ENCODE assay signal across 19 cellular contexts in the genomic region with DNA sequence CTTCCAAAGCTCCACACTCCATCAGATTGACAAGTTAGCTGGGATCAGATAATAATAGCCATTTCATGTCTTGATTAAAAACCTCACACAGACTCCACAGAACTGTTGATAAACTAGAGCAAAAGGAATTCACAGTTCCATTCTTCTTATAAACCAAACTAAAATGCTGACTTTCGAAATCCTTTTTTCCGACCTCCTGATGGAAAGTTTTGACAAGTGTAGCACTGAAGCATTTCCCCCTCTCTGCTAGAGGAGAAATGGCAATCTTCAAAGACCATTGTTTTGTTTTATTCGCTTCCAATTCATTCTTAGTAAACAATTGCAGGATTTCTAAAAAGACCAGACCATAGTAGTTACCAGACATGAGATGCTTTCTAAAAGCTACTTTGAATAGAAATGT. TPM values are rescaled to one million over a fixed set of nuclear protein-coding genes. Genes with fewer than 3 reads are reported as not detected.
A peak's percentile ranks its signal among the peaks of the same experiment; 100 is the strongest.
DNase-seq lines count a peak whose midpoint lies in the region; ATAC-seq and TF ChIP-seq lines count a peak whose summit lies in the region.
"Had no signal": no experiment of that assay in that cellular context is flagged by ENCODE, and none has a peak within 500 bp of the region (broad histone marks: within the 10 kb centered on the region; RNA-seq: fewer than 3 reads in every experiment).

No MANE protein-coding gene starts in this region.

- H2BK5ac ChIP-seq in trophoblast cell (ENCODE audit: low read depth, low read length, poor library complexity), result no peak overlapping the region

- H3K4me1 Mint-ChIP-seq in progenitor cell of endocrine pancreas (ENCODE audit: low read depth), result no peaks in the 10 kb centered on the region

- in situ Hi-C loops in brain microvascular endothelial cell (cut with HindIII; ENCODE audit: low pct_ligation_motif_present, low sequenced_read_pairs), result no loop called here

- no peak overlapping the region for H2BK12ac ChIP-seq in trophoblast cell (ENCODE audit: low read length)

- intact Hi-C loops in tibial artery (cut with DNase I; ENCODE audit: low total_unique reads), result no loop called here

- TF ChIP-seq CTCF in brain microvascular endothelial cell (IDR thresholded peaks at IDR 0.05; ENCODE audit: low read depth, low read length, missing control alignments), result no peak
- no peak for TF ChIP-seq CTCF in fibroblast of pulmonary artery (IDR thresholded peaks at IDR 0.05; ENCODE audit: low read length, missing control alignments)
- no peak for TF ChIP-seq CTCF in tibial artery (IDR thresholded peaks at IDR 0.05)
- no peak for TF ChIP-seq CTCF in progenitor cell of endocrine pancreas (IDR thresholded peaks at IDR 0.05; ENCODE audit: unreplicated experiment)

- no peaks in the 10 kb centered on the region for H3K36me3 Mint-ChIP-seq in progenitor cell of endocrine pancreas (ENCODE audit: insufficient read depth)

- H3K4me3 ChIP-seq in brain microvascular endothelial cell (ENCODE audit: low read depth, low read length) (no peak overlapping the region), fibroblast of pulmonary artery (replicated peaks; ENCODE audit: low read depth, low read length) (no peak overlapping the region), trophoblast cell (ENCODE audit: low read depth, low read length) (no peak overlapping the region), tibial artery (no peak overlapping the region)
- H3K4me3 ChIP-seq: GM23338 had no signal

- H4K8ac ChIP-seq in trophoblast cell (ENCODE audit: low read depth, low read length), result no peak overlapping the region

- H3K27me3 Mint-ChIP-seq in progenitor cell of endocrine pancreas, result no peaks in the 10 kb centered on the region

- no peak overlapping the region for H3K14ac ChIP-seq in trophoblast cell (ENCODE audit: low read length)

- H3K9me3 ChIP-seq in trophoblast cell (ENCODE audit: insufficient read depth, low read depth, low read length), result no peaks in the 10 kb centered on the region
- no peaks in the 10 kb centered on the region for H3K9me3 ChIP-seq in tibial artery

- H3K4me2 ChIP-seq in trophoblast cell (ENCODE audit: low read length), result no peak overlapping the region
- H3K4me2 ChIP-seq: GM23338 had no signal

- H2AFZ ChIP-seq in trophoblast cell (ENCODE audit: insufficient read depth, low read length, poor library complexity), result no peak overlapping the region
- H2AFZ ChIP-seq: GM23338 had no signal

- no peak overlapping the region for H3K4me3 Mint-ChIP-seq in progenitor cell of endocrine pancreas (ENCODE audit: low read depth)
- H3K4me3 Mint-ChIP-seq: GM23338 had no signal

- no peak overlapping the region for H2BK120ac ChIP-seq in trophoblast cell (ENCODE audit: insufficient read depth, low read length, poor library complexity)

- H3K27ac ChIP-seq in brain microvascular endothelial cell (peak overlapping the region; percentile 15), trophoblast cell (ENCODE audit: low read depth, low read length) (peak overlapping the region; percentile 2), tibial artery (peak overlapping the region; percentile 73 to 84)
- H3K27ac ChIP-seq: C4-2B had no signal

- H3K9ac ChIP-seq in trophoblast cell (ENCODE audit: low read length), result no peak overlapping the region

- H3K4ac ChIP-seq in trophoblast cell (ENCODE audit: low read depth, low read length), result no peak overlapping the region

- no peak overlapping the region for H2AK5ac ChIP-seq in trophoblast cell (ENCODE audit: low read length)

- no peak overlapping the region for H3K18ac ChIP-seq in trophoblast cell (ENCODE audit: low read length)

- no peak overlapping the region for H3K23ac ChIP-seq in trophoblast cell (ENCODE audit: low read length)

- H3K27me3 ChIP-seq in brain microvascular endothelial cell (replicated peaks), result no peaks in the 10 kb centered on the region
- no peaks in the 10 kb centered on the region for H3K27me3 ChIP-seq in trophoblast cell (ENCODE audit: insufficient read depth, low read length)
- H3K27me3 ChIP-seq in tibial artery, result no peaks in the 10 kb centered on the region

- no peak overlapping the region for H3K27ac Mint-ChIP-seq in progenitor cell of endocrine pancreas
- H3K27ac Mint-ChIP-seq: GM23338 had no signal

- H4K12ac ChIP-seq in trophoblast cell (ENCODE audit: low read depth, low read length), result no peak overlapping the region

- no peak for ATAC-seq in GM19324 (IDR thresholded peaks at IDR 0.05; ENCODE audit: low FRiP score, unreplicated experiment)
- ATAC-seq: GM23338, Right ventricle myocardium inferior had no signal

- no peaks in the 10 kb centered on the region for H3K79me2 ChIP-seq in trophoblast cell (ENCODE audit: control insufficient read depth, insufficient read depth, low read length, poor library complexity)

- H4K91ac ChIP-seq in trophoblast cell (ENCODE audit: low read depth, low read length), result no peak overlapping the region

- no peak for DNase-seq in brain microvascular endothelial cell
- DNase-seq in fibroblast of pulmonary artery (ENCODE audit: low read depth), result peak; percentile 37
- DNase-seq in trophoblast cell, result no peak
- DNase-seq in tibial artery, result no peak
- DNase-seq in stimulated activated CD4-positive, alpha-beta T cell treated with anti-CD3 and anti-CD28 coated beads, Interleukin-12 subunit alpha, Interleukin-12 subunit beta, amount 100 ng/mL, for 4 hours, result no peak
- DNase-seq in activated CD4-positive, alpha-beta T cell treated with anti-CD3 and anti-CD28 coated beads, Interleukin-2, amount 50 U/mL, for 48 hours, result no peak
- no peak for DNase-seq in progenitor cell of endocrine pancreas (ENCODE audit: low spot score, unreplicated experiment)
- DNase-seq: ACHN, AML-193, HCEC 1CT, MM.1S, NCI-H1092 treated with DMSO at 0.1 percent for 48 hours, NCI-H2107, NCI-H510A, NCI-H748 treated with DMSO at 0.1 percent for 48 hours had no signal

- no CpG with 5 or more reads among the region's 3 CpGs for WGBS in trophoblast cell (ENCODE audit: extremely low coverage, insufficient coverage, insufficient read length)

- H3K79me1 ChIP-seq in trophoblast cell (ENCODE audit: low read length), result peaks cover 6% of the 10 kb centered on the region

- peaks cover 52% of the 10 kb centered on the region for H3K36me3 ChIP-seq in brain microvascular endothelial cell (replicated peaks)
- H3K36me3 ChIP-seq in trophoblast cell (ENCODE audit: control insufficient read depth in 1 of 2, insufficient read depth in 2 of 2, low read length in 2 of 2), result peaks cover 15 to 18% of the 10 kb centered on the region in 2 experiments
- H3K36me3 ChIP-seq in tibial artery, result no peaks in the 10 kb centered on the region

- H3K9me3 Mint-ChIP-seq in progenitor cell of endocrine pancreas (ENCODE audit: low read depth), result no peaks in the 10 kb centered on the region
- H3K9me3 Mint-ChIP-seq: GM23338 had no signal

- H3K4me1 ChIP-seq in trophoblast cell (ENCODE audit: control insufficient read depth in 1 of 2, insufficient read depth in 2 of 2, low read length in 2 of 2) (peaks cover 12 to 22% of the 10 kb centered on the region in 2 experiments), tibial artery (peaks cover 0 to 90% (median 40%) of the 10 kb centered on the region in 4 donors)

RNA-seq across cellular contexts. Expression of gene COL4A2, which starts 58.8 kb away (rescaled TPM):
- polyA plus RNA-seq in trophoblast cell (2013), result 769 and 825 TPM in 2 replicates
- 120 and 121 TPM in 2 replicates for total RNA-seq in progenitor cell of endocrine pancreas

RNA-seq across cellular contexts. Expression of gene COL4A1, which starts 58.9 kb away (rescaled TPM):
- polyA plus RNA-seq in trophoblast cell (2013), result 445 and 497 TPM in 2 replicates
- 81.3 and 90.8 TPM in 2 replicates for total RNA-seq in progenitor cell of endocrine pancreas

Comparison
In these comparisons a context has a peak if more than half of its experiments do, and no peak if none do; other contexts are left out.
1. H3K27ac ChIP-seq: peak in every context shown above with its lines; median percentile 78 in tibial artery; 15 in brain microvascular endothelial cell; 2 in trophoblast cell.